1 cellular context compared by ENCODE assay signal in genomic region chr2:202172439-202173191, GRCh38.
TF ChIP-seq lines count a peak whose summit lies in the region.

No MANE protein-coding gene starts in this region.

TF ChIP-seq in GM12878, 131 proteins besides CTCF, POLR2A, EP300 and RAD21 (continued from another document):
- TF ChIP-seq FOXM1 (IDR thresholded peaks at IDR 0.05; ENCODE audit: low read depth, low read length), result peak; percentile 27; the same call in 1 of the 2 replicates
- TF ChIP-seq PAX5 (IDR thresholded peaks at IDR 0.05; ENCODE audit: borderline replicate concordance, low read depth, low read length), result no peak
- TF ChIP-seq, protein P1, sequence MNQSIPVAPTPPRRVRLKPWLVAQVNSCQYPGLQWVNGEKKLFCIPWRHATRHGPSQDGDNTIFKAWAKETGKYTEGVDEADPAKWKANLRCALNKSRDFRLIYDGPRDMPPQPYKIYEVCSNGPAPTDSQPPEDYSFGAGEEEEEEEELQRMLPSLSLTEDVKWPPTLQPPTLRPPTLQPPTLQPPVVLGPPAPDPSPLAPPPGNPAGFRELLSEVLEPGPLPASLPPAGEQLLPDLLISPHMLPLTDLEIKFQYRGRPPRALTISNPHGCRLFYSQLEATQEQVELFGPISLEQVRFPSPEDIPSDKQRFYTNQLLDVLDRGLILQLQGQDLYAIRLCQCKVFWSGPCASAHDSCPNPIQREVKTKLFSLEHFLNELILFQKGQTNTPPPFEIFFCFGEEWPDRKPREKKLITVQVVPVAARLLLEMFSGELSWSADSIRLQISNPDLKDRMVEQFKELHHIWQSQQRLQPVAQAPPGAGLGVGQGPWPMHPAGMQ (IDR thresholded peaks at IDR 0.05; ENCODE audit: borderline replicate concordance), result no peak
- no peak for TF ChIP-seq KAT2A (conservative IDR thresholded peaks at IDR 0.05; ENCODE audit: control insufficient read depth, low read depth, low read length)
- no peak for TF ChIP-seq NBN (IDR thresholded peaks at IDR 0.05)
- TF ChIP-seq NR2C2 (IDR thresholded peaks at IDR 0.05; ENCODE audit: borderline replicate concordance, control insufficient read depth, insufficient read length, low read depth), result no peak
- no peak for TF ChIP-seq SIN3A (IDR thresholded peaks at IDR 0.05; ENCODE audit: low read depth, low read length)
- no peak for TF ChIP-seq PML (IDR thresholded peaks at IDR 0.05; ENCODE audit: low read length)
- no peak for TF ChIP-seq BCL11A (IDR thresholded peaks at IDR 0.05; ENCODE audit: low read depth, low read length)
- no peak for TF ChIP-seq TBL1XR1 (IDR thresholded peaks at IDR 0.05; ENCODE audit: low read depth, low read length)
- TF ChIP-seq BRCA1 (IDR thresholded peaks at IDR 0.05; ENCODE audit: low read depth, low read length), result no peak
- no peak for TF ChIP-seq CUX1 (IDR thresholded peaks at IDR 0.05; ENCODE audit: insufficient replicate concordance, low read depth, low read length)
- peak; percentile 74; the same call in 1 of the 2 replicates for TF ChIP-seq TCF12 (IDR thresholded peaks at IDR 0.05; ENCODE audit: low read depth, low read length)
- no peak for TF ChIP-seq CREM (IDR thresholded peaks at IDR 0.05; ENCODE audit: low read depth)
- peak; percentile 58 for TF ChIP-seq SPI1 (IDR thresholded peaks at IDR 0.05; ENCODE audit: borderline replicate concordance, insufficient read depth, low read depth, low read length)
- TF ChIP-seq DPF2 (IDR thresholded peaks at IDR 0.05), result peak; percentile 74; the same call in 1 of the 2 replicates
- no peak for TF ChIP-seq NFXL1 (IDR thresholded peaks at IDR 0.05; ENCODE audit: borderline replicate concordance)
- TF ChIP-seq GATAD2B (conservative IDR thresholded peaks at IDR 0.05; ENCODE audit: low read depth), result peak; percentile 74; the same call in 1 of the 2 replicates
- TF ChIP-seq CREB1 (IDR thresholded peaks at IDR 0.05; ENCODE audit: low read depth), result 0 out of 2 replicates have a peak, but pooled peaks have one; percentile 7
- no peak for TF ChIP-seq MTA3 (IDR thresholded peaks at IDR 0.05; ENCODE audit: borderline replicate concordance, low read length)
- TF ChIP-seq NFIC (IDR thresholded peaks at IDR 0.05; ENCODE audit: low read depth, low read length), result peak; percentile 62; the same call in 1 of the 2 replicates
- TF ChIP-seq ZNF274 (IDR thresholded peaks at IDR 0.05; ENCODE audit: insufficient read depth, insufficient read length), result no peak
- peak; percentile 95 for TF ChIP-seq IKZF1 (conservative IDR thresholded peaks at IDR 0.05)
- TF ChIP-seq CHD4 (IDR thresholded peaks at IDR 0.05), result no peak
- TF ChIP-seq STAT3 (IDR thresholded peaks at IDR 0.05; ENCODE audit: low read depth, low read length), result no peak
- TF ChIP-seq RUNX3 (IDR thresholded peaks at IDR 0.05; ENCODE audit: low read length), result peak; percentile 67
- TF ChIP-seq IKZF2 (IDR thresholded peaks at IDR 0.05), result peak; percentile 82 to 91
- TF ChIP-seq, protein P2, sequence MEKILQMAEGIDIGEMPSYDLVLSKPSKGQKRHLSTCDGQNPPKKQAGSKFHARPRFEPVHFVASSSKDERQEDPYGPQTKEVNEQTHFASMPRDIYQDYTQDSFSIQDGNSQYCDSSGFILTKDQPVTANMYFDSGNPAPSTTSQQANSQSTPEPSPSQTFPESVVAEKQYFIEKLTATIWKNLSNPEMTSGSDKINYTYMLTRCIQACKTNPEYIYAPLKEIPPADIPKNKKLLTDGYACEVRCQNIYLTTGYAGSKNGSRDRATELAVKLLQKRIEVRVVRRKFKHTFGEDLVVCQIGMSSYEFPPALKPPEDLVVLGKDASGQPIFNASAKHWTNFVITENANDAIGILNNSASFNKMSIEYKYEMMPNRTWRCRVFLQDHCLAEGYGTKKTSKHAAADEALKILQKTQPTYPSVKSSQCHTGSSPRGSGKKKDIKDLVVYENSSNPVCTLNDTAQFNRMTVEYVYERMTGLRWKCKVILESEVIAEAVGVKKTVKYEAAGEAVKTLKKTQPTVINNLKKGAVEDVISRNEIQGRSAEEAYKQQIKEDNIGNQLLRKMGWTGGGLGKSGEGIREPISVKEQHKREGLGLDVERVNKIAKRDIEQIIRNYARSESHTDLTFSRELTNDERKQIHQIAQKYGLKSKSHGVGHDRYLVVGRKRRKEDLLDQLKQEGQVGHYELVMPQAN (conservative IDR thresholded peaks at IDR 0.05), result no peak
- TF ChIP-seq EZH2 (IDR thresholded peaks at IDR 0.05; ENCODE audit: borderline replicate concordance, control insufficient read depth, low read depth, low read length), result no peak
- no peak for TF ChIP-seq NR2F1 (conservative IDR thresholded peaks at IDR 0.05)
- 0 out of 3 replicates have a peak, but pooled peaks of 1 of the 2 experiments have one; percentile 21 for TF ChIP-seq EGR1 (IDR thresholded peaks at IDR 0.05; ENCODE audit: borderline replicate concordance in 1 of 2, low read depth in 2 of 2, low read length in 2 of 2)
- TF ChIP-seq, protein P3, sequence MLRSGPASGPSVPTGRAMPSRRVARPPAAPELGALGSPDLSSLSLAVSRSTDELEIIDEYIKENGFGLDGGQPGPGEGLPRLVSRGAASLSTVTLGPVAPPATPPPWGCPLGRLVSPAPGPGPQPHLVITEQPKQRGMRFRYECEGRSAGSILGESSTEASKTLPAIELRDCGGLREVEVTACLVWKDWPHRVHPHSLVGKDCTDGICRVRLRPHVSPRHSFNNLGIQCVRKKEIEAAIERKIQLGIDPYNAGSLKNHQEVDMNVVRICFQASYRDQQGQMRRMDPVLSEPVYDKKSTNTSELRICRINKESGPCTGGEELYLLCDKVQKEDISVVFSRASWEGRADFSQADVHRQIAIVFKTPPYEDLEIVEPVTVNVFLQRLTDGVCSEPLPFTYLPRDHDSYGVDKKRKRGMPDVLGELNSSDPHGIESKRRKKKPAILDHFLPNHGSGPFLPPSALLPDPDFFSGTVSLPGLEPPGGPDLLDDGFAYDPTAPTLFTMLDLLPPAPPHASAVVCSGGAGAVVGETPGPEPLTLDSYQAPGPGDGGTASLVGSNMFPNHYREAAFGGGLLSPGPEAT (IDR thresholded peaks at IDR 0.05; ENCODE audit: low read depth), result peak; percentile 93
- TF ChIP-seq CBX3 (IDR thresholded peaks at IDR 0.05; ENCODE audit: borderline replicate concordance, low read depth), result no peak
- TF ChIP-seq HDAC6 (IDR thresholded peaks at IDR 0.05; ENCODE audit: unreplicated experiment), result no peak
- TF ChIP-seq, protein P4, sequence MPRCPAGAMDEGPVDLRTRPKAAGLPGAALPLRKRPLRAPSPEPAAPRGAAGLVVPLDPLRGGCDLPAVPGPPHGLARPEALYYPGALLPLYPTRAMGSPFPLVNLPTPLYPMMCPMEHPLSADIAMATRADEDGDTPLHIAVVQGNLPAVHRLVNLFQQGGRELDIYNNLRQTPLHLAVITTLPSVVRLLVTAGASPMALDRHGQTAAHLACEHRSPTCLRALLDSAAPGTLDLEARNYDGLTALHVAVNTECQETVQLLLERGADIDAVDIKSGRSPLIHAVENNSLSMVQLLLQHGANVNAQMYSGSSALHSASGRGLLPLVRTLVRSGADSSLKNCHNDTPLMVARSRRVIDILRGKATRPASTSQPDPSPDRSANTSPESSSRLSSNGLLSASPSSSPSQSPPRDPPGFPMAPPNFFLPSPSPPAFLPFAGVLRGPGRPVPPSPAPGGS (IDR thresholded peaks at IDR 0.05; ENCODE audit: borderline replicate concordance, insufficient read depth, low read depth, low read length, poor library complexity, severe bottlenecking), result no peak
